8 cellular contexts compared by ENCODE assay signal in genomic region chr19:35352448-35353304, GRCh38. TPM values are rescaled to one million over a fixed set of nuclear protein-coding genes. Genes with fewer than 3 reads are reported as not detected.
A peak's percentile ranks its signal among the peaks of the same experiment; 100 is the strongest.
DNase-seq lines count a peak whose midpoint lies in the region; ATAC-seq, FAIRE-seq and TF ChIP-seq lines count a peak whose summit lies in the region.

No MANE protein-coding gene starts in this region.

- H3K36me3 ChIP-seq in keratinocyte (ENCODE audit: control insufficient read depth in 2 of 2, extremely low read depth in 1 of 2, insufficient read depth in 2 of 2, low read length in 2 of 2): no peaks in the 10 kb centered on the region

- H3K9me3 Mint-ChIP-seq in activated B cell treated with CpG ODN at 0.5 μM for 24 hours: no peaks in the 10 kb centered on the region

- no peak overlapping the region for H3K4me3 Mint-ChIP-seq in activated B cell treated with CpG ODN at 0.5 μM for 24 hours

- no peak overlapping the region for H3K27ac ChIP-seq in caudate nucleus (ENCODE audit: low read depth, low read length)
- H3K27ac ChIP-seq in keratinocyte (ENCODE audit: control insufficient read depth, insufficient read depth, low read length): no peak overlapping the region

- peak; percentile 39 for ATAC-seq in GM21360 (IDR thresholded peaks at IDR 0.05; ENCODE audit: unreplicated experiment)
- ATAC-seq in activated B cell treated with CpG ODN at 0.5 μM for 24 hours (ENCODE audit: low read depth): peak; percentile 46
- ATAC-seq in GM21423 (IDR thresholded peaks at IDR 0.05; ENCODE audit: unreplicated experiment): no peak

- CTCF ChIA-PET in activated B cell treated with CpG ODN at 0.5 μM for 24 hours (lab: Charles Lee): interaction anchor here (1.0 to 4.3 kb wide), 18 partner anchors 13 to 239 kb away, joined by 3 to 99 read pairs (median 6); partner anchors contain the start of gene USF2

- dilution Hi-C loops in keratinocyte (cut with MboI; ENCODE audit: extremely low pct_ligation_motif_present, low sequenced_read_pairs): loop anchor here (5.0 kb wide), 1 partner anchor 80 kb away; no protein-coding TSS in a partner anchor

- peak overlapping the region; percentile 26 for H3K27ac Mint-ChIP-seq in activated B cell treated with CpG ODN at 0.5 μM for 24 hours

- H3K9me3 ChIP-seq in keratinocyte (ENCODE audit: control insufficient read depth, low read depth, low read length): no peaks in the 10 kb centered on the region

- H3K4me2 ChIP-seq in keratinocyte (ENCODE audit: control insufficient read depth, extremely low read depth, insufficient read depth, low read depth, low read length): peak overlapping the region; percentile 12

- no peaks in the 10 kb centered on the region for H3K27me3 Mint-ChIP-seq in activated B cell treated with CpG ODN at 0.5 μM for 24 hours

- peaks cover 10% of the 10 kb centered on the region for H3K27me3 ChIP-seq in keratinocyte (ENCODE audit: control insufficient read depth, extremely low read depth, insufficient read depth, low read length)

- H3K79me2 ChIP-seq in keratinocyte (ENCODE audit: control insufficient read depth, insufficient read depth, low read length): no peaks in the 10 kb centered on the region

- no peak overlapping the region for H3K4me3 ChIP-seq in keratinocyte (ENCODE audit: control insufficient read depth in 2 of 3, extremely low read depth in 1 of 3, insufficient read depth in 2 of 3, low read depth in 1 of 3, low read length in 3 of 3)

- peak; percentile 81 for FAIRE-seq in keratinocyte (lab: Jason Lieb, UNC)

- POLR2A ChIA-PET in activated B cell treated with CpG ODN at 0.5 μM for 24 hours (lab: Charles Lee): interaction anchor here (0.8 to 11.2 kb wide), 11 partner anchors 8 to 142 kb away, joined by 3 to 645 read pairs (median 6); partner anchors contain the start of genes CD22 and HAMP

- DNase-seq in AG08396 (ENCODE audit: low spot score) (peak; percentile 90), NCI-H2196 treated with DMSO at 0.1 percent for 48 hours (lab: John Stamatoyannopoulos, UW; ENCODE audit: unreplicated experiment) (peak; percentile 67), activated B cell treated with CpG ODN at 0.5 μM for 24 hours (peak; percentile 54), caudate nucleus (lab: John Stamatoyannopoulos, UW) (peak in 57 of 61 donors; percentile 18 to 88 (median 50)), keratinocyte (ENCODE audit: low read depth, low spot score) (peak; percentile 53)
- peak in 3 of 4 experiments; percentile 42 to 66 (median 51) for DNase-seq in stimulated activated CD4-positive, alpha-beta T cell treated with anti-CD3 and anti-CD28 coated beads, Interleukin-1b, Interleukin-23, amount 100 ng/mL, for 24 hours (ENCODE audit: low read depth in 4 of 4, low spot score in 1 of 4)

- no peaks in the 10 kb centered on the region for H3K9me1 ChIP-seq in keratinocyte (ENCODE audit: control insufficient read depth, extremely low read depth, insufficient read depth, low read length)

- H3K4me1 Mint-ChIP-seq in activated B cell treated with CpG ODN at 0.5 μM for 24 hours: peaks cover 40% of the 10 kb centered on the region

- peaks cover 5% of the 10 kb centered on the region for H3K36me3 Mint-ChIP-seq in activated B cell treated with CpG ODN at 0.5 μM for 24 hours (ENCODE audit: low read depth)

- no peak overlapping the region for H3K9ac ChIP-seq in keratinocyte (ENCODE audit: control insufficient read depth, extremely low read depth, insufficient read depth, low read length)

- no peaks in the 10 kb centered on the region for H3K4me1 ChIP-seq in keratinocyte (ENCODE audit: control insufficient read depth, extremely low read depth, insufficient read depth, low read length)

- no peaks in the 10 kb centered on the region for H4K20me1 ChIP-seq in keratinocyte (ENCODE audit: control insufficient read depth, extremely low read depth, insufficient read depth, low read length)

- TF ChIP-seq CTCF in activated B cell treated with CpG ODN at 0.5 μM for 24 hours (IDR thresholded peaks at IDR 0.05) (peak; percentile 23), keratinocyte (optimal IDR thresholded peaks at IDR 0.05 in 1 of 3, IDR thresholded peaks at IDR 0.05 in 1 of 3, conservative IDR thresholded peaks at IDR 0.05 in 1 of 3; ENCODE audit: extremely low read depth in 1 of 3, insufficient read depth in 2 of 3, low read length in 3 of 3) (peak; percentile 78 to 92 (median 90))

- peak overlapping the region; percentile 70 for H2AFZ ChIP-seq in keratinocyte (ENCODE audit: control insufficient read depth, low read length)

- intact Hi-C loops in activated B cell treated with CpG ODN at 0.5 μM for 24 hours (cut with micrococcal nuclease): loop anchor here (1.0 to 2.0 kb wide), 5 partner anchors 22 to 240 kb away; no protein-coding TSS in a partner anchor

RNA-seq across cellular contexts. Expression of gene FFAR1, which starts 5.0 kb away (rescaled TPM):
- total RNA-seq in activated B cell treated with CpG ODN at 0.5 μM for 24 hours: 5.1 and 6.0 TPM in 2 replicates
- not detected in 3 replicates for polyA plus RNA-seq in keratinocyte
- not detected for polyA plus RNA-seq in keratinocyte (2011; ENCODE audit: low read depth)
- not detected in 2 replicates for polyA plus RNA-seq in keratinocyte (2011; cell fraction: cytosol; rRNA removed)
- not detected in 2 replicates for polyA plus RNA-seq in keratinocyte (2011; cell fraction: nucleus; rRNA removed)
- not detected in 2 replicates for polyA plus RNA-seq in keratinocyte (2012; ENCODE audit: low replicate concordance)
- polyA minus RNA-seq in keratinocyte: not detected in 3 replicates
- polyA minus RNA-seq in keratinocyte (2011; cell fraction: cytosol; rRNA and poly(A)+ RNA removed): not detected
- not detected in 2 replicates for polyA minus RNA-seq in keratinocyte (2011; cell fraction: nucleus; rRNA and poly(A)+ RNA removed)

RNA-seq across cellular contexts. Expression of gene FFAR3, which starts 5.6 kb away (rescaled TPM):
- total RNA-seq in activated B cell treated with CpG ODN at 0.5 μM for 24 hours: 0.16 TPM in 1 of 2 replicates, not detected in the other
- not detected in 3 replicates for polyA plus RNA-seq in keratinocyte
- not detected for polyA plus RNA-seq in keratinocyte (2011; ENCODE audit: low read depth)
- polyA plus RNA-seq in keratinocyte (2011; cell fraction: cytosol; rRNA removed): not detected in 2 replicates
- not detected in 2 replicates for polyA plus RNA-seq in keratinocyte (2011; cell fraction: nucleus; rRNA removed)
- not detected in 2 replicates for polyA plus RNA-seq in keratinocyte (2012; ENCODE audit: low replicate concordance)
- not detected in 3 replicates for polyA minus RNA-seq in keratinocyte
- not detected for polyA minus RNA-seq in keratinocyte (2011; cell fraction: cytosol; rRNA and poly(A)+ RNA removed)
- polyA minus RNA-seq in keratinocyte (2011; cell fraction: nucleus; rRNA and poly(A)+ RNA removed): not detected in 2 replicates

RNA-seq across cellular contexts. Expression of gene GPR42, which starts 18.2 kb away (rescaled TPM):
- not detected in 2 replicates for total RNA-seq in activated B cell treated with CpG ODN at 0.5 μM for 24 hours
- polyA plus RNA-seq in keratinocyte: not detected in 3 replicates
- polyA plus RNA-seq in keratinocyte (2011; ENCODE audit: low read depth): not detected
- polyA plus RNA-seq in keratinocyte (2011; cell fraction: cytosol; rRNA removed): not detected in 2 replicates
- polyA plus RNA-seq in keratinocyte (2011; cell fraction: nucleus; rRNA removed): not detected in 2 replicates
- not detected in 2 replicates for polyA plus RNA-seq in keratinocyte (2012; ENCODE audit: low replicate concordance)
- polyA minus RNA-seq in keratinocyte: not detected in 3 replicates
- not detected for polyA minus RNA-seq in keratinocyte (2011; cell fraction: cytosol; rRNA and poly(A)+ RNA removed)
- not detected in 2 replicates for polyA minus RNA-seq in keratinocyte (2011; cell fraction: nucleus; rRNA and poly(A)+ RNA removed)

RNA-seq across cellular contexts. Expression of gene CD22, which starts 23.7 kb away (rescaled TPM):
- total RNA-seq in activated B cell treated with CpG ODN at 0.5 μM for 24 hours: 920 and 1,096 TPM in 2 replicates
- polyA plus RNA-seq in keratinocyte: 0.06 to 0.42 TPM (median 0.26 TPM) in 3 replicates
- not detected for polyA plus RNA-seq in keratinocyte (2011; ENCODE audit: low read depth)
- 0.25 TPM in 1 of 2 replicates, not detected in the other for polyA plus RNA-seq in keratinocyte (2011; cell fraction: cytosol; rRNA removed)
- 0.10 and 0.27 TPM in 2 replicates for polyA plus RNA-seq in keratinocyte (2011; cell fraction: nucleus; rRNA removed)
- 0.15 TPM in 1 of 2 replicates, not detected in the other for polyA plus RNA-seq in keratinocyte (2012; ENCODE audit: low replicate concordance)
- polyA minus RNA-seq in keratinocyte: 0.74 TPM in 1 of 3 replicates, not detected in the others
- not detected for polyA minus RNA-seq in keratinocyte (2011; cell fraction: cytosol; rRNA and poly(A)+ RNA removed)
- polyA minus RNA-seq in keratinocyte (2011; cell fraction: nucleus; rRNA and poly(A)+ RNA removed): 1.3 TPM in 1 of 2 replicates, not detected in the other
